8 cellular contexts compared by ENCODE assay signal in the genomic region with DNA sequence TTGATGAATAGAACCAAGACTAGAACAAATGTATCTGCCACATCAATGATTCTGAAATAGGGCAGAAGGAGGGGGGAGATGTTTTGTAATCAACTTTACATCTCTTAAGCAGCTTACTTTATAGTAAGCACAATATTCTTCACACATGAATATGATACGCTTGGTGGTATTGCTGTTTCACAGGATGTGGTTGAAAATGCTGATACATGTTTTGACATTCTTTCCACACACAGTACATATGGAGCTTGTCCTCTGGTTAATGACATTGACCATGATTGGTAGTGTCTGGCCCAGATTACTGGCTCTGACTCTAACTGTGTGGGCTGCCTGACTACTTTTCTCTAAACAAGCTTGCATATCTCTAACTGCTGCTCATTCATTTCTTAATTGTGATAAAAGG.
A peak's percentile ranks its signal among the peaks of the same experiment; 100 is the strongest.
DNase-seq lines count a peak whose midpoint lies in the region; ATAC-seq, FAIRE-seq and TF ChIP-seq lines count a peak whose summit lies in the region.

No MANE protein-coding gene starts in this region.

- H3K4me3 Mint-ChIP-seq in activated naive CD4-positive, alpha-beta T cell treated with anti-CD3 and anti-CD28 coated beads, Interleukin-2, amount 10 ng/mL, durations not matched to agents 7 days and 5 days: no peak overlapping the region

- ATAC-seq in HG03064 (IDR thresholded peaks at IDR 0.05; ENCODE audit: low read depth, unreplicated experiment) (peak; percentile 62), lower lobe of right lung (peak; percentile 43 to 61)

- no peak for FAIRE-seq in urothelium cell line (lab: Jason Lieb, UNC)

- peaks cover 29% of the 10 kb centered on the region for H3K36me3 Mint-ChIP-seq in activated naive CD4-positive, alpha-beta T cell treated with anti-CD3 and anti-CD28 coated beads, Interleukin-2, amount 10 ng/mL, durations not matched to agents 7 days and 5 days

- TF ChIP-seq CTCF in lower lobe of right lung (IDR thresholded peaks at IDR 0.05): no peak

- H3K27ac ChIP-seq in lower lobe of right lung: peak overlapping the region; percentile 70

- peaks cover 29% of the 10 kb centered on the region for H3K36me3 ChIP-seq in lower lobe of right lung

- CTCF ChIA-PET in activated naive CD4-positive, alpha-beta T cell treated with anti-CD3 and anti-CD28 coated beads, Interleukin-2, amount 10 ng/mL, durations not matched to agents 7 days and 5 days (lab: Charles Lee): interaction anchor here (0.6 to 1.5 kb wide), 4 partner anchors 31 to 65 kb away, joined by 3 to 4 read pairs (median 3); no protein-coding TSS in a partner anchor

- H3K4me1 ChIP-seq in lower lobe of right lung: peaks cover 95% of the 10 kb centered on the region

- H3K4me3 ChIP-seq in lower lobe of right lung: no peak overlapping the region

- peaks cover 55% of the 10 kb centered on the region for H3K4me1 Mint-ChIP-seq in activated naive CD4-positive, alpha-beta T cell treated with anti-CD3 and anti-CD28 coated beads, Interleukin-2, amount 10 ng/mL, durations not matched to agents 7 days and 5 days

- no peaks in the 10 kb centered on the region for H3K9me3 Mint-ChIP-seq in activated naive CD4-positive, alpha-beta T cell treated with anti-CD3 and anti-CD28 coated beads, Interleukin-2, amount 10 ng/mL, durations not matched to agents 7 days and 5 days

- DNase-seq in activated CD4-positive, alpha-beta T cell treated with anti-CD3 and anti-CD28 coated beads for 48 hours: peak; percentile 29
- no peak for DNase-seq in activated CD4-positive, alpha-beta T cell treated with anti-CD3 and anti-CD28 coated beads, Interleukin-2, amount 50 U/mL, for 48 hours
- peak; percentile 28 for DNase-seq in activated naive CD4-positive, alpha-beta T cell treated with anti-CD3 and anti-CD28 coated beads, Interleukin-2, amount 10 ng/mL, durations not matched to agents 7 days and 5 days
- DNase-seq in lower lobe of right lung (no peak), urothelium cell line (ENCODE audit: low spot score) (no peak), NCI-H2171 treated with DMSO at 0.1 percent for 48 hours (lab: John Stamatoyannopoulos, UW) (no peak), NCI-H1436 (lab: John Stamatoyannopoulos, UW) (no peak)

- no peaks in the 10 kb centered on the region for H3K9me3 ChIP-seq in lower lobe of right lung

- H3K27me3 Mint-ChIP-seq in activated naive CD4-positive, alpha-beta T cell treated with anti-CD3 and anti-CD28 coated beads, Interleukin-2, amount 10 ng/mL, durations not matched to agents 7 days and 5 days: no peaks in the 10 kb centered on the region

- H3K27ac Mint-ChIP-seq in activated naive CD4-positive, alpha-beta T cell treated with anti-CD3 and anti-CD28 coated beads, Interleukin-2, amount 10 ng/mL, durations not matched to agents 7 days and 5 days: peak overlapping the region; percentile 54

- H3K27me3 ChIP-seq in lower lobe of right lung (ENCODE audit: low read depth): no peaks in the 10 kb centered on the region

- intact Hi-C loops in lower lobe of right lung (cut with DNase I): no loop called here

Comparison
In these comparisons a context has a peak if more than half of its experiments do, and no peak if none do; other contexts are left out.
1. DNase-seq: peak in activated CD4-positive, alpha-beta T cell treated with anti-CD3 and anti-CD28 coated beads for 48 hours (single experiment) and activated naive CD4-positive, alpha-beta T cell treated with anti-CD3 and anti-CD28 coated beads, Interleukin-2, amount 10 ng/mL, durations not matched to agents 7 days and 5 days (single experiment); none in activated CD4-positive, alpha-beta T cell treated with anti-CD3 and anti-CD28 coated beads, Interleukin-2, amount 50 U/mL, for 48 hours (0 of 2), lower lobe of right lung (single experiment), urothelium cell line (single experiment), NCI-H2171 treated with DMSO at 0.1 percent for 48 hours (single experiment) and NCI-H1436 (single experiment).